ENCODE assay signal across 8 cellular contexts in the genomic region with DNA sequence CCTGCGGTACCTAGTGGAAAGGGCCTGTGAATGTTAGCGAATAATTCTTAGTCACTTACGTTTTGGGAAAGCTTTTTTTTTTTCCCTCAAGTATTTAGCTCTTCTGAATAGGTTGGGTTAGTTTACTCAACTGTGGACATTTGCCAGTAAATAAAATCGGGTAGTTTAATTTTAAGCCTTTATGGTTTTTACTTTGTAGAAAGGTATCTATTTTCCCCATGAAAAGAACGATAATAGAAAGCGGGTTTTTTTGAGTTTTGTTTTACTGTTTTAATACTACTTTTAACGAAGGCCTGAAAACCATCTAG. TPM values are rescaled to one million over a fixed set of nuclear protein-coding genes. Genes with fewer than 3 reads are reported as not detected.
A peak's percentile ranks its signal among the peaks of the same experiment; 100 is the strongest.
DNase-seq lines count a peak whose midpoint lies in the region; ATAC-seq, FAIRE-seq and TF ChIP-seq lines count a peak whose summit lies in the region.

No MANE protein-coding gene starts in this region.

- CTCF ChIA-PET in A673 (lab: Charles Lee): interaction anchor here (0.8 kb wide), 1 partner anchor 48 kb away, joined by 3 read pairs; no protein-coding TSS in a partner anchor

- FAIRE-seq in colon (lab: Jason Lieb, UNC): peak; percentile 24

- H3K4me1 ChIP-seq in A673 (ENCODE audit: insufficient read depth, low read length, poor library complexity, severe bottlenecking): peaks cover 24% of the 10 kb centered on the region
- H3K4me1 ChIP-seq in KMS-11 (ENCODE audit: low read depth, poor library complexity, severe bottlenecking): peaks cover 38% of the 10 kb centered on the region

- H3K36me3 Mint-ChIP-seq in naive B cell: peaks cover 0 to 8% of the 10 kb centered on the region in 2 donors

- H3K9ac ChIP-seq in KMS-11: peak overlapping the region; percentile 55; the same call in 1 of the 2 replicates

- H3K9me3 Mint-ChIP-seq in naive B cell: no peaks in the 10 kb centered on the region

- POLR2A ChIA-PET in A673 (lab: Charles Lee; ENCODE audit: low non-redundant PET): no interaction called here

- peak overlapping the region; percentile 95 for H3K4me2 ChIP-seq in KMS-11

- H2AFZ ChIP-seq in KMS-11 (ENCODE audit: low read depth): no peak overlapping the region

- BruUV-seq in A673 (replicated peaks; lab: Mats Ljungman, UMichigan): no TSS peak

- H3K4me1 Mint-ChIP-seq in naive B cell: peaks cover 41 to 69% (median 59%) of the 10 kb centered on the region in 3 donors

- intact Hi-C loops in A673 (cut with micrococcal nuclease; ENCODE audit: unreplicated experiment): no loop called here

- DNase-seq in A673 (ENCODE audit: low spot score) (no peak), naive B cell (no peak), C1 segment of cervical spinal cord (lab: John Stamatoyannopoulos, UW) (no peak), D341Med (ENCODE audit: low spot score) (no peak), AG08395 (ENCODE audit: low spot score) (no peak)

- TF ChIP-seq CTCF in A673 (conservative IDR thresholded peaks at IDR 0.05; ENCODE audit: low read depth, low read length) (no peak), KMS-11 (conservative IDR thresholded peaks at IDR 0.05; ENCODE audit: low read depth, low read length) (no peak)

- peaks cover 31% of the 10 kb centered on the region for H4K20me1 ChIP-seq in KMS-11 (ENCODE audit: insufficient read depth)

- H3K27me3 ChIP-seq in A673 (replicated peaks; ENCODE audit: insufficient read depth, low read depth, low read length, poor library complexity): no peaks in the 10 kb centered on the region
- no peaks in the 10 kb centered on the region for H3K27me3 ChIP-seq in KMS-11 (ENCODE audit: insufficient read depth, low read depth)

- H3K27me3 Mint-ChIP-seq in naive B cell: no peaks in the 10 kb centered on the region

- peak overlapping the region; percentile 66 for H3K27ac ChIP-seq in A673 (ENCODE audit: low read depth, low read length, poor library complexity, severe bottlenecking)
- peak overlapping the region; percentile 41; the same call in 1 of the 2 replicates for H3K27ac ChIP-seq in KMS-11

- H3K4me3 Mint-ChIP-seq in naive B cell: peak overlapping the region; percentile 85 to 99 (median 92)

- H3K4me3 ChIP-seq in A673 (ENCODE audit: low read depth, low read length, poor library complexity, severe bottlenecking): peak overlapping the region; percentile 100
- no peak overlapping the region for H3K4me3 ChIP-seq in KMS-11 (IDR thresholded peaks at IDR 0.05; ENCODE audit: insufficient read depth, low read depth, low read length)

- H3K36me3 ChIP-seq in A673 (ENCODE audit: insufficient read depth, low read length, poor library complexity, severe bottlenecking): no peaks in the 10 kb centered on the region
- no peaks in the 10 kb centered on the region for H3K36me3 ChIP-seq in KMS-11 (ENCODE audit: insufficient read depth)

- H3K79me2 ChIP-seq in KMS-11 (ENCODE audit: insufficient read depth, low read depth): peaks cover 80% of the 10 kb centered on the region

- ATAC-seq in naive B cell (ENCODE audit: low read depth in 2 of 2): no peak
- no peak for ATAC-seq in GM21360 (IDR thresholded peaks at IDR 0.05; ENCODE audit: unreplicated experiment)

- H3K27ac Mint-ChIP-seq in naive B cell: peak overlapping the region; percentile 94 to 99 (median 98)

- no peaks in the 10 kb centered on the region for H3K9me3 ChIP-seq in A673 (ENCODE audit: low read depth, low read length, poor library complexity, severe bottlenecking)

RNA-seq across cellular contexts. Expression of a gene that starts 1.7 kb away (rescaled TPM):
- total RNA-seq in A673 (2021): 89.3 and 97.0 TPM in 2 replicates
- polyA plus RNA-seq in naive B cell (ENCODE audit: low read depth in 6 of 6): 10 to 100 TPM; 12.7 to 25.0 (median 18.7) TPM
